In the genomic region with DNA sequence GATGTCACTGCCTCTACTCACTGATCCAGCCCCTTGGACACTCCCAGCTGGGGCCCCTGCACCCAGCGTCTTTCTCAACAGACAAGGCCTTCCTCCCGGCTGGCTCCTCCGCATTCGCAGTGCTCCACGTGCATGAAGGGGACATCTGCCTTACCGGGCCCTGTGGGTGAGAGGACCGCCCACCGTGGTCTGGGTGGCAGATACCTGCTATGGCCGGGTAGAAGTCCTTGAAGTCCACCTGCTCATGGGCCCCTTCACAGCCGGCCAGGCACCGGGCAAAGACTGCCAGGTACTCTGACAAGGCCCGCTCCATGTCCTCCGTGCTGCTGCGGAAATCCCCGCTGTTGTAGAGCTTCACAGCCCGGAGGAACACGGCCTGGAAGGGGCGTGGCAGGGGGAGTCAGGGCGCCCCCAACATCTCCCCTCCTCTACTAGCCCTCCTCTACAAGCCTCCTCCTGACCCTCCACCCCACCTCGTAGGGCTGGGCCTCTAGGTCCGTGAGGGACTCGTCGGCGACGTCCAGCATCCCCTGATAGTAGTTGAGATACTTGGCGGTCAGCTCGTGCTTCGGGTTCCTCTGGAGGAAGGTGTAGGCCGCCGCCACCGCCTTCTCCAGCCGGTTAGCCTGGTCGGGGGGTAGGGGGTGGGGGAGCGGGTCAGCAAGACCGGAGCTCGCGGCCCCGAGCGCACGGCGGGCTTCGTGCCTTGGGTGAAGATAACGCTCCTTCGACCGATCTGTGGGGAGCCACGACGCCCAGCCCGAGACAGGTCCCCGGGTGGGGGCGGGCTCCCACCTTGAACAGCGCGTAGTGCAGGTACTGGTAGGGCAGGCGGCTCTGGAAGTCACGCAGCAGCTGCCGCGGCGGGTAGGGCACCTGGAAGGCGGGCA, we compare ENCODE assay signal across 6 cellular contexts. TPM values are rescaled to one million over a fixed set of nuclear protein-coding genes. Genes with fewer than 3 reads are reported as not detected.
DNase-seq lines count a peak whose midpoint lies in the region; ATAC-seq, FAIRE-seq and TF ChIP-seq lines count a peak whose summit lies in the region.

No MANE protein-coding gene starts in this region.

- H3K4me3 ChIP-seq in epithelial cell of esophagus (ENCODE audit: low read length) = peak overlapping the region; percentile 64
- peak overlapping the region; percentile 45 to 48 for H3K4me3 ChIP-seq in small intestine (ENCODE audit: low read depth in 1 of 2, low read length in 2 of 2)

- no peaks in the 10 kb centered on the region for H3K4me1 ChIP-seq in small intestine (ENCODE audit: control insufficient read depth in 2 of 2, insufficient read depth in 1 of 2, low read depth in 1 of 2, low read length in 1 of 2)

- H3K9me3 Mint-ChIP-seq in activated CD8-positive, alpha-beta memory T cell treated with anti-CD3 and anti-CD28 coated beads, Interleukin-2, amount 10 ng/mL, durations not matched to agents 7 days and 5 days (ENCODE audit: low read depth) = no peaks in the 10 kb centered on the region

- ATAC-seq in activated CD8-positive, alpha-beta memory T cell treated with anti-CD3 and anti-CD28 coated beads, Interleukin-2, amount 10 ng/mL, durations not matched to agents 7 days and 5 days = peak; percentile 38

- H3K27me3 ChIP-seq in small intestine (ENCODE audit: control insufficient read depth in 2 of 2, insufficient read depth in 2 of 2, low read length in 2 of 2) = no peaks in the 10 kb centered on the region

- 31 to 35% (median 32%) methylated on average over 50 to 58 of the region's 58 CpGs for WGBS in small intestine, 3 donors

- H3K27ac ChIP-seq in small intestine (ENCODE audit: low read depth in 1 of 2, low read length in 1 of 2) = peak overlapping the region in 1 of 2 donors; percentile 49

- H3K36me3 Mint-ChIP-seq in activated CD8-positive, alpha-beta memory T cell treated with anti-CD3 and anti-CD28 coated beads, Interleukin-2, amount 10 ng/mL, durations not matched to agents 7 days and 5 days = no peaks in the 10 kb centered on the region

- H3K27me3 Mint-ChIP-seq in activated CD8-positive, alpha-beta memory T cell treated with anti-CD3 and anti-CD28 coated beads, Interleukin-2, amount 10 ng/mL, durations not matched to agents 7 days and 5 days = peaks cover 18% of the 10 kb centered on the region

- CTCF ChIA-PET in activated CD8-positive, alpha-beta memory T cell treated with anti-CD3 and anti-CD28 coated beads, Interleukin-2, amount 10 ng/mL, durations not matched to agents 7 days and 5 days (lab: Charles Lee) = interaction anchor here (0.7 to 2.7 kb wide), 24 partner anchors 9 to 438 kb away, joined by 3 to 27 read pairs (median 4); partner anchors contain the start of genes ACLY, JUP and ODAD4

- peaks cover 18% of the 10 kb centered on the region for H3K4me1 Mint-ChIP-seq in activated CD8-positive, alpha-beta memory T cell treated with anti-CD3 and anti-CD28 coated beads, Interleukin-2, amount 10 ng/mL, durations not matched to agents 7 days and 5 days

- H3K27ac Mint-ChIP-seq in activated CD8-positive, alpha-beta memory T cell treated with anti-CD3 and anti-CD28 coated beads, Interleukin-2, amount 10 ng/mL, durations not matched to agents 7 days and 5 days = no peak overlapping the region

- no peak for FAIRE-seq in small intestine (lab: Jason Lieb, UNC)

- TF ChIP-seq CTCF in epithelial cell of esophagus (IDR thresholded peaks at IDR 0.05; ENCODE audit: insufficient read depth, low read depth, low read length, missing control alignments) = no peak

- DNase-seq in activated CD8-positive, alpha-beta memory T cell treated with anti-CD3 and anti-CD28 coated beads, Interleukin-2, amount 10 ng/mL, durations not matched to agents 7 days and 5 days = no peak
- no peak for DNase-seq in activated CD8-positive, alpha-beta memory T cell treated with anti-CD3 and anti-CD28 coated beads, Interleukin-2, amount 50 U/mL, for 4 hours
- DNase-seq in epithelial cell of esophagus (ENCODE audit: low read depth) (no peak), small intestine (no peak), NCI-H1436 treated with DMSO at 0.1 percent for 48 hours (lab: John Stamatoyannopoulos, UW) (no peak), cortex of kidney (lab: John Stamatoyannopoulos, UW) (no peak)

- peak overlapping the region; percentile 59 for H3K4me3 Mint-ChIP-seq in activated CD8-positive, alpha-beta memory T cell treated with anti-CD3 and anti-CD28 coated beads, Interleukin-2, amount 10 ng/mL, durations not matched to agents 7 days and 5 days

- no peaks in the 10 kb centered on the region for H3K9me3 ChIP-seq in small intestine (ENCODE audit: control insufficient read depth, low read depth)

- H3K36me3 ChIP-seq in small intestine (ENCODE audit: control insufficient read depth in 2 of 2, insufficient read depth in 2 of 2, low read length in 2 of 2) = no peaks in the 10 kb centered on the region

RNA-seq across cellular contexts. Expression of gene P3H4, which starts 0.8 kb away (rescaled TPM):
- total RNA-seq in activated CD8-positive, alpha-beta memory T cell treated with anti-CD3 and anti-CD28 coated beads, Interleukin-2, amount 10 ng/mL, durations not matched to agents 7 days and 5 days = 1 to 10 TPM; 2.1 to 3.0 TPM
- 10 to 100 TPM in 1 of 3 donors, 1 to 10 TPM in 2; 6.5 to 12.7 (median 9.7) TPM for polyA plus RNA-seq in small intestine

RNA-seq across cellular contexts. Expression of gene FKBP10, which starts 1.9 kb away (rescaled TPM):
- 1 to 10 TPM; 1.3 TPM for total RNA-seq in activated CD8-positive, alpha-beta memory T cell treated with anti-CD3 and anti-CD28 coated beads, Interleukin-2, amount 10 ng/mL, durations not matched to agents 7 days and 5 days
- 10 to 100 TPM in 1 of 3 donors, 1 to 10 TPM in 1, under 1 TPM in 1; 0.67 to 13.9 (median 3.5) TPM for polyA plus RNA-seq in small intestine

RNA-seq across cellular contexts. Expression of gene JUP, which starts 24.4 kb away (rescaled TPM):
- total RNA-seq in activated CD8-positive, alpha-beta memory T cell treated with anti-CD3 and anti-CD28 coated beads, Interleukin-2, amount 10 ng/mL, durations not matched to agents 7 days and 5 days = 1 to 10 TPM; 2.3 TPM
- polyA plus RNA-seq in small intestine = 100 to 1,000 TPM; 122 to 316 (median 302) TPM

RNA-seq across cellular contexts. Expression of gene NT5C3B, which starts 25.1 kb away (rescaled TPM):
- 10 to 100 TPM; 28.2 to 35.0 TPM for total RNA-seq in activated CD8-positive, alpha-beta memory T cell treated with anti-CD3 and anti-CD28 coated beads, Interleukin-2, amount 10 ng/mL, durations not matched to agents 7 days and 5 days
- 10 to 100 TPM; 10.5 to 36.0 (median 21.3) TPM for polyA plus RNA-seq in small intestine

RNA-seq across cellular contexts. Expression of gene KLHL10, which starts 26.7 kb away (rescaled TPM):
- not detected for total RNA-seq in activated CD8-positive, alpha-beta memory T cell treated with anti-CD3 and anti-CD28 coated beads, Interleukin-2, amount 10 ng/mL, durations not matched to agents 7 days and 5 days
- polyA plus RNA-seq in small intestine = under 1 TPM in 1 of 3 donors, not detected in 2; 0.15 TPM
